In genomic region chr1:234558186-234558836, GRCh38 we compare ENCODE assay signal across 1 cellular context.
TF ChIP-seq lines count a peak whose summit lies in the region.

No MANE protein-coding gene starts in this region.

TF ChIP-seq in K562, 482 proteins besides CTCF, POLR2A, EP300 and RAD21 (continued from another document and continues in another):
- TF ChIP-seq CUX1 (CRISPR knock-in tag; IDR thresholded peaks at IDR 0.05), result 0 out of 2 replicates have a peak, but pooled peaks have one; percentile 56
- TF ChIP-seq E2F6 (IDR thresholded peaks at IDR 0.05; ENCODE audit: borderline replicate concordance in 1 of 2, extremely low read depth in 1 of 2, insufficient read depth in 1 of 2, insufficient read length in 1 of 2, low read depth in 1 of 2, low read length in 1 of 2, poor library complexity in 1 of 2, severe bottlenecking in 1 of 2), result no peak
- no peak for TF ChIP-seq KDM2B (CRISPR knock-in tag; IDR thresholded peaks at IDR 0.05)
- TF ChIP-seq BCOR (IDR thresholded peaks at IDR 0.05), result 0 out of 2 replicates have a peak, but pooled peaks have one; percentile 16
- peak; percentile 9; the same call in 1 of the 2 replicates for TF ChIP-seq CREB1 (IDR thresholded peaks at IDR 0.05)
- TF ChIP-seq CREB1 (CRISPR knock-in tag; IDR thresholded peaks at IDR 0.05), result no peak
- TF ChIP-seq HES1 (IDR thresholded peaks at IDR 0.05; ENCODE audit: low read depth), result peak; percentile 92
- TF ChIP-seq ZNF518B (CRISPR knock-in tag; IDR thresholded peaks at IDR 0.05), result no peak
- TF ChIP-seq ZNF589 (CRISPR knock-in tag; IDR thresholded peaks at IDR 0.05; ENCODE audit: low read depth), result peak; percentile 88
- no peak for TF ChIP-seq HMG20B (CRISPR knock-in tag; IDR thresholded peaks at IDR 0.05)
- no peak for TF ChIP-seq PTRF (tag; IDR thresholded peaks at IDR 0.05)
- no peak for TF ChIP-seq BRD4 (IDR thresholded peaks at IDR 0.05)
- no peak for TF ChIP-seq ZNF140 (CRISPR knock-in tag; IDR thresholded peaks at IDR 0.05)
- no peak for TF ChIP-seq ZBTB11 (CRISPR knock-in tag; IDR thresholded peaks at IDR 0.05)
- 0 out of 2 replicates have a peak, but pooled peaks have one; percentile 53 for TF ChIP-seq VEZF1 (CRISPR knock-in tag; IDR thresholded peaks at IDR 0.05)
- TF ChIP-seq ZNF212 (CRISPR knock-in tag; IDR thresholded peaks at IDR 0.05), result no peak
- TF ChIP-seq NRF1 (conservative IDR thresholded peaks at IDR 0.05 in 1 of 2, IDR thresholded peaks at IDR 0.05 in 1 of 2), result peak; percentile 71 to 76
- TF ChIP-seq ZNF707 (CRISPR knock-in tag; conservative IDR thresholded peaks at IDR 0.05), result no peak
- TF ChIP-seq PHF21A (IDR thresholded peaks at IDR 0.05; ENCODE audit: borderline replicate concordance, low read depth), result no peak
- no peak for TF ChIP-seq YBX1 (IDR thresholded peaks at IDR 0.05)
- no peak for TF ChIP-seq SIX5 (IDR thresholded peaks at IDR 0.05; ENCODE audit: borderline replicate concordance in 1 of 2, insufficient read depth in 1 of 2, low read depth in 1 of 2, low read length in 2 of 2)
- TF ChIP-seq CEBPG (CRISPR knock-in tag; IDR thresholded peaks at IDR 0.05), result peak; percentile 83
- TF ChIP-seq CEBPG (tag; conservative IDR thresholded peaks at IDR 0.05 in 1 of 2, IDR thresholded peaks at IDR 0.05 in 1 of 2), result peak; percentile 90 to 96
- no peak for TF ChIP-seq SIRT6 (IDR thresholded peaks at IDR 0.05; ENCODE audit: low read depth, low read length)
- TF ChIP-seq ZNF639 (CRISPR knock-in tag; conservative IDR thresholded peaks at IDR 0.05 in 1 of 2, IDR thresholded peaks at IDR 0.05 in 1 of 2), result peak in 1 of 2 experiments; percentile 72; a peak in 2 of 4 replicates
- TF ChIP-seq SP1 (CRISPR knock-in tag; IDR thresholded peaks at IDR 0.05), result no peak
- peak in 1 of 2 experiments; percentile 40; a peak in 1 of 4 replicates for TF ChIP-seq MAZ (CRISPR knock-in tag; conservative IDR thresholded peaks at IDR 0.05 in 1 of 2, IDR thresholded peaks at IDR 0.05 in 1 of 2)
- no peak for TF ChIP-seq GMEB1 (CRISPR knock-in tag; IDR thresholded peaks at IDR 0.05)
- TF ChIP-seq ZBTB49 (CRISPR knock-in tag; IDR thresholded peaks at IDR 0.05; ENCODE audit: borderline replicate concordance), result no peak
- TF ChIP-seq POLR2AphosphoS2 (IDR thresholded peaks at IDR 0.05; ENCODE audit: low read length), result no peak
- no peak for TF ChIP-seq ZFP36 (IDR thresholded peaks at IDR 0.05; ENCODE audit: low read depth, low read length, partially characterized antibody)
- no peak for TF ChIP-seq FIP1L1 (IDR thresholded peaks at IDR 0.05; ENCODE audit: low read depth, low read length, poor library complexity, severe bottlenecking)
- TF ChIP-seq ELF2 (CRISPR knock-in tag; IDR thresholded peaks at IDR 0.05), result no peak
- 0 out of 2 replicates have a peak, but pooled peaks have one; percentile 18 for TF ChIP-seq ZNF311 (CRISPR knock-in tag; IDR thresholded peaks at IDR 0.05)
